ENCODE assay signal across 16 cellular contexts in the genomic region with DNA sequence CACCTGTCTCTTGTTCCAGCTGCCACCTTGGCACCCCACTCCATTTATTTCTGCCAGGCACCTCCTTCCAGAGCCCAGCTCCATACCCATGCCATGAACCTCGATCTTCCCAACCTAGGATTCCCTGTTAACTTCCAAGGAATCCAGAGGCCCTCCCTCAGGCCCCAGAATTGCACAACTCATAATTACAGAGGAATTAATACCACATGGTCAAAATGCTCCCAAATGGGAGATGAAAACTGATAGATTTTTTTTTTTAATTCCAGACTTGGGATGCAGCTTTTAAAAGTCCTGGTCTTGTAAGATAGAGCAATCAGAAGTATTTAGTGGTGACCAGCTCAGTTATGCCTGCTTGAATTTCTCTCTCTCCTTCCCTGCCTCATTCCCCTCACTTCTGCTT.
DNase-seq lines count a peak whose midpoint lies in the region; ATAC-seq and TF ChIP-seq lines count a peak whose summit lies in the region.
"Had no signal": no experiment of that assay in that cellular context is flagged by ENCODE, and none has a peak within 500 bp of the region (broad histone marks: within the 10 kb centered on the region; RNA-seq: fewer than 3 reads in every experiment).

No MANE protein-coding gene starts in this region.

- no peak for TF ChIP-seq POLR2A in body of pancreas (IDR thresholded peaks at IDR 0.05)

- no peaks in the 10 kb centered on the region for H3K79me2 ChIP-seq in GM23248 (ENCODE audit: insufficient read depth)

- H2AFZ ChIP-seq in GM23248, result no peak overlapping the region

- H3K27ac ChIP-seq in GM23248 (no peak overlapping the region), body of pancreas (no peak overlapping the region)
- H3K27ac ChIP-seq: C4-2B had no signal

- peak overlapping the region; percentile 48 for H3K4me2 ChIP-seq in GM23248 (ENCODE audit: unreplicated experiment)

- H3K27me3 ChIP-seq in GM23248 (replicated peaks; ENCODE audit: insufficient read depth), result no peaks in the 10 kb centered on the region
- H3K27me3 ChIP-seq in body of pancreas, result no peaks in the 10 kb centered on the region

- ATAC-seq in HG02623 (IDR thresholded peaks at IDR 0.05; ENCODE audit: unreplicated experiment) (no peak), body of pancreas (no peak)
- ATAC-seq: K562 had no signal

- H3K9me2 ChIP-seq in GM23248 (ENCODE audit: insufficient read depth), result no peaks in the 10 kb centered on the region

- H3K9ac ChIP-seq in GM23248, result no peak overlapping the region

- in situ Hi-C loops in GM23248 (cut with MboI), result no loop called here

- no peaks in the 10 kb centered on the region for H3K9me3 ChIP-seq in GM23248 (ENCODE audit: low read depth)
- no peaks in the 10 kb centered on the region for H3K9me3 ChIP-seq in body of pancreas

- H3K36me3 ChIP-seq in GM23248 (ENCODE audit: low read depth), result no peaks in the 10 kb centered on the region
- no peaks in the 10 kb centered on the region for H3K36me3 ChIP-seq in body of pancreas (replicated peaks in 1 of 2; ENCODE audit: insufficient read depth in 1 of 2, low read depth in 2 of 2)

- peak; percentile 72 for DNase-seq in AG09319 (ENCODE audit: extremely low read depth, low read depth)
- peak; percentile 56 for DNase-seq in GM23248
- peak; percentile 47 for DNase-seq in dedifferentiated amniotic fluid mesenchymal stem cell (ENCODE audit: extremely low spot score)
- DNase-seq in foreskin fibroblast, result peak; percentile 47 to 91
- DNase-seq in NCI-H2107 (lab: John Stamatoyannopoulos, UW), result no peak
- no peak for DNase-seq in middle frontal gyrus (ENCODE audit: extremely low spot score, low spot score)
- no peak for DNase-seq in body of pancreas
- DNase-seq: NCI-H1105 treated with DMSO at 0.1 percent for 48 hours, NCI-H1694, NCI-H2081 treated with DMSO at 0.1 percent for 48 hours, NCI-H82, RPMI8226, SHP77 treated with DMSO at 0.1 percent for 48 hours had no signal

- peaks cover 5% of the 10 kb centered on the region for H3F3A ChIP-seq in GM23248 (ENCODE audit: insufficient read depth)

- no peaks in the 10 kb centered on the region for H4K20me1 ChIP-seq in GM23248 (ENCODE audit: insufficient read depth)

- H3K4me3 ChIP-seq in GM23248 (no peak overlapping the region), foreskin fibroblast (ENCODE audit: low read depth in 1 of 2, low read length in 2 of 2) (no peak overlapping the region), body of pancreas (no peak overlapping the region)
- H3K4me3 ChIP-seq: K562 had no signal

- no peak for TF ChIP-seq CTCF in AG09319 (IDR thresholded peaks at IDR 0.05; ENCODE audit: low read depth, low read length)
- TF ChIP-seq CTCF in foreskin fibroblast (IDR thresholded peaks at IDR 0.05; ENCODE audit: low read depth, low read length), result no peak
- no peak for TF ChIP-seq CTCF in body of pancreas (IDR thresholded peaks at IDR 0.05)

- intact Hi-C loops in body of pancreas (cut with DNase I), result no loop called here

- H3K4me1 ChIP-seq in GM23248 (ENCODE audit: insufficient read depth), result peaks cover 22% of the 10 kb centered on the region
- H3K4me1 ChIP-seq in body of pancreas, result peaks cover 12% of the 10 kb centered on the region

- 10 to 23% methylated on average over 1 of the region's 1 CpG for WGBS in GM23248 (ENCODE audit: low coverage in 1 of 2, low lambda C conversion rate in 2 of 2, missing lambda C conversion rate in 2 of 2), 2 experiments
- 77 to 88% methylated on average over 1 of the region's 1 CpG for WGBS in body of pancreas, 2 donors

Comparison
In these comparisons a context has a peak if more than half of its experiments do, and no peak if none do; other contexts are left out.
1. DNase-seq: peak in AG09319 (single experiment), GM23248 (single experiment), dedifferentiated amniotic fluid mesenchymal stem cell (single experiment) and foreskin fibroblast (2 of 2); none in NCI-H2107 (single experiment), middle frontal gyrus (single experiment) and body of pancreas (0 of 4).